In the genomic region with DNA sequence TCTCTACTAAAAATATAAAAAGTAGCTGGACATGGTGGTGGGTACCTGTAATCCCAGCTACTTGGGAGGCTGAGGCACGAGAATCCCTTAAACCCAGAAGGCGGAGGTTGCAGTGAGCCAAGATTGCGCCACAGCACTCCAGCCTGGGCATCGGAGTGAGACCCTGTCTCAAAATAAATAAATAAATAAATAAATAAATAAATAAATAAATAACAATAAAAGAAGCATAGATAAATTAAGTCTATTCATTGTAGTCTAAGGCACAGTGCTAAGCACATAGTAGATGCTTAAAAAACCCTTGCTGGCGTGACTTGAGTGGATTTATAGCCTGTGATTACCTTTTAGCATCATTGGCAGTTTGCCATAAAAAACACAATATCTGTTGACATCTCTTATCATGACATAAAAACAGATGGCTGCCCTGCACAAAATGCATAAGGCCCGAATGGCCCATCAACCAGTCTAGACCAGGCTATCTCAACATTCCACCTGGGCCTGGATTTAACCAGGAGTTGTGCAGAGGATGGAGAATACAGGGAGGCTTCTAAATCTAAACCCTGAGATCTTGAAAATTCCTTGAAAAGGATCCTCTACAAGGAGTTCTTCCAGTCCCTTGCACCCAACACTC, we compare ENCODE assay signal across 1 cellular context.
TF ChIP-seq lines count a peak whose summit lies in the region.

No MANE protein-coding gene starts in this region.

TF ChIP-seq in SK-N-SH, 30 proteins besides CTCF, POLR2A, EP300 and RAD21 (continued from another document):
- TF ChIP-seq, protein P1, sequence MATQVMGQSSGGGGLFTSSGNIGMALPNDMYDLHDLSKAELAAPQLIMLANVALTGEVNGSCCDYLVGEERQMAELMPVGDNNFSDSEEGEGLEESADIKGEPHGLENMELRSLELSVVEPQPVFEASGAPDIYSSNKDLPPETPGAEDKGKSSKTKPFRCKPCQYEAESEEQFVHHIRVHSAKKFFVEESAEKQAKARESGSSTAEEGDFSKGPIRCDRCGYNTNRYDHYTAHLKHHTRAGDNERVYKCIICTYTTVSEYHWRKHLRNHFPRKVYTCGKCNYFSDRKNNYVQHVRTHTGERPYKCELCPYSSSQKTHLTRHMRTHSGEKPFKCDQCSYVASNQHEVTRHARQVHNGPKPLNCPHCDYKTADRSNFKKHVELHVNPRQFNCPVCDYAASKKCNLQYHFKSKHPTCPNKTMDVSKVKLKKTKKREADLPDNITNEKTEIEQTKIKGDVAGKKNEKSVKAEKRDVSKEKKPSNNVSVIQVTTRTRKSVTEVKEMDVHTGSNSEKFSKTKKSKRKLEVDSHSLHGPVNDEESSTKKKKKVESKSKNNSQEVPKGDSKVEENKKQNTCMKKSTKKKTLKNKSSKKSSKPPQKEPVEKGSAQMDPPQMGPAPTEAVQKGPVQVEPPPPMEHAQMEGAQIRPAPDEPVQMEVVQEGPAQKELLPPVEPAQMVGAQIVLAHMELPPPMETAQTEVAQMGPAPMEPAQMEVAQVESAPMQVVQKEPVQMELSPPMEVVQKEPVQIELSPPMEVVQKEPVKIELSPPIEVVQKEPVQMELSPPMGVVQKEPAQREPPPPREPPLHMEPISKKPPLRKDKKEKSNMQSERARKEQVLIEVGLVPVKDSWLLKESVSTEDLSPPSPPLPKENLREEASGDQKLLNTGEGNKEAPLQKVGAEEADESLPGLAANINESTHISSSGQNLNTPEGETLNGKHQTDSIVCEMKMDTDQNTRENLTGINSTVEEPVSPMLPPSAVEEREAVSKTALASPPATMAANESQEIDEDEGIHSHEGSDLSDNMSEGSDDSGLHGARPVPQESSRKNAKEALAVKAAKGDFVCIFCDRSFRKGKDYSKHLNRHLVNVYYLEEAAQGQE (IDR thresholded peaks at IDR 0.05; ENCODE audit: low read depth, low read length): no peak
